ENCODE assay signal across 36 cellular contexts in genomic region chr5:137733011-137733410, GRCh38. TPM values are rescaled to one million over a fixed set of nuclear protein-coding genes. Genes with fewer than 3 reads are reported as not detected.
DNase-seq lines count a peak whose midpoint lies in the region; ATAC-seq, FAIRE-seq and TF ChIP-seq lines count a peak whose summit lies in the region.
"Had no signal": no experiment of that assay in that cellular context is flagged by ENCODE, and none has a peak within 500 bp of the region (broad histone marks: within the 10 kb centered on the region; RNA-seq: fewer than 3 reads in every experiment).

No MANE protein-coding gene starts in this region.

- H3K9me3 Mint-ChIP-seq in neural progenitor cell: peaks cover 5% of the 10 kb centered on the region
- H3K9me3 Mint-ChIP-seq: activated naive CD4-positive, alpha-beta T cell treated with anti-CD3 and anti-CD28 coated beads, Interleukin-2, amount 50 U/mL, for 72 hours; activated T-helper 17 cell treated with anti-CD3 and anti-CD28 coated beads, Interleukin-2, amount 50 U/mL, for 72 hours; CD8-positive, alpha-beta memory T cell; stimulated activated naive CD8-positive, alpha-beta T cell treated with anti-CD3 and anti-CD28 coated beads, Interleukin-15, Interleukin-2, amounts not matched to agents 100 ng/mL and 50 ng/mL, for 24 hours had no signal

- H3F3A ChIP-seq in neural progenitor cell (ENCODE audit: low read depth): peaks cover 21% of the 10 kb centered on the region

- SMC1A ChIA-PET in GM12878 (lab: Charles Lee; ENCODE audit: uncharacterized antibody, unreplicated experiment): interaction anchor here (1.0 to 4.2 kb wide), 6 partner anchors 9 to 73 kb away, joined by 3 to 25 read pairs (median 6); no protein-coding TSS in a partner anchor

- no peak overlapping the region for H3K27ac Mint-ChIP-seq in neural progenitor cell
- H3K27ac Mint-ChIP-seq: activated naive CD4-positive, alpha-beta T cell treated with anti-CD3 and anti-CD28 coated beads, Interleukin-2, amount 50 U/mL, for 72 hours; activated T-helper 17 cell treated with anti-CD3 and anti-CD28 coated beads, Interleukin-2, amount 50 U/mL, for 72 hours; B cell; stimulated activated naive CD8-positive, alpha-beta T cell treated with anti-CD3 and anti-CD28 coated beads, Interleukin-15, Interleukin-2, amounts not matched to agents 100 ng/mL and 50 ng/mL, for 24 hours had no signal

- in situ Hi-C loops in Caki2 (cut with HindIII; ENCODE audit: low pct_unique_long_range_greater_than_20kb, low sequenced_read_pairs) (no loop called here), GM12878 (cut with MboI) (no loop called here)

- H3K36me3 Mint-ChIP-seq in neural progenitor cell: no peaks in the 10 kb centered on the region

- H3K36me3 ChIP-seq in GM12878 (ENCODE audit: control insufficient read depth in 2 of 2, insufficient read depth in 2 of 2, low read length in 1 of 2) (no peaks in the 10 kb centered on the region), neural progenitor cell (no peaks in the 10 kb centered on the region), Peyer's patch (no peaks in the 10 kb centered on the region), testis (ENCODE audit: low read depth, missing control alignments) (no peaks in the 10 kb centered on the region)
- H3K36me3 ChIP-seq: heart right ventricle, right atrium auricular region, SJCRH30, thoracic aorta, vagina, WERI-Rb-1 had no signal

- FAIRE-seq in GM12878 (lab: Jason Lieb, UNC): no peak
- FAIRE-seq: colon, GM12891 had no signal

- H3K4me3 ChIP-seq in GM12878 (no peak overlapping the region), neural progenitor cell (no peak overlapping the region), Peyer's patch (no peak overlapping the region), testis (no peak overlapping the region)
- H3K4me3 ChIP-seq: SJCRH30, thoracic aorta, vagina had no signal

- no peak overlapping the region for H2AFZ ChIP-seq in GM12878 (ENCODE audit: control insufficient read depth, low read depth, low read length)
- no peak overlapping the region for H2AFZ ChIP-seq in neural progenitor cell (replicated peaks)

- H3K27me3 ChIP-seq in GM12878 (replicated peaks in 1 of 2; ENCODE audit: control insufficient read depth in 2 of 2, insufficient read depth in 2 of 2, low read length in 1 of 2): no peaks in the 10 kb centered on the region
- no peaks in the 10 kb centered on the region for H3K27me3 ChIP-seq in neural progenitor cell
- H3K27me3 ChIP-seq in Peyer's patch: no peaks in the 10 kb centered on the region
- no peaks in the 10 kb centered on the region for H3K27me3 ChIP-seq in testis
- H3K27me3 ChIP-seq: heart right ventricle, right atrium auricular region, vagina had no signal

- 83% methylated on average over 3 of the region's 3 CpGs for WGBS in GM12878 (ENCODE audit: insufficient coverage, insufficient replicate concordance, low lambda C conversion rate, missing lambda C conversion rate)
- WGBS in testis, 2 donors: 88 to 89% methylated on average over 3 of the region's 3 CpGs

- H3K4me1 ChIP-seq in GM12878 (ENCODE audit: control insufficient read depth, insufficient read depth, low read length) (peaks cover 15% of the 10 kb centered on the region), neural progenitor cell (peaks cover 24% of the 10 kb centered on the region), Peyer's patch (peaks cover 0 to 21% (median 2%) of the 10 kb centered on the region in 4 donors), testis (peaks cover 15% of the 10 kb centered on the region)
- H3K4me1 ChIP-seq: SJCRH30 had no signal

- TF ChIP-seq RAD21 in GM12878 (IDR thresholded peaks at IDR 0.05; ENCODE audit: insufficient read depth, low read depth, low read length): no peak

- TF ChIP-seq EP300 in GM12878 (IDR thresholded peaks at IDR 0.05; ENCODE audit: borderline replicate concordance in 1 of 2, control insufficient read depth in 1 of 2, low read depth in 2 of 2, low read length in 2 of 2): no peak

- intact Hi-C loops in GM12878 (cut with micrococcal nuclease; ENCODE audit: unreplicated experiment) (no loop called here), testis (cut with DNase I; ENCODE audit: low total_unique reads) (loop anchor here (10.0 kb wide), 1 partner anchor 98 kb away; no protein-coding TSS in a partner anchor)

- H3K4me2 ChIP-seq in GM12878 (ENCODE audit: control insufficient read depth, insufficient read depth) (peak overlapping the region; percentile 88), neural progenitor cell (no peak overlapping the region)

- H3K4me1 Mint-ChIP-seq in neural progenitor cell: no peaks in the 10 kb centered on the region
- H3K4me1 Mint-ChIP-seq: B cell had no signal

- H4K20me1 ChIP-seq in GM12878 (ENCODE audit: control insufficient read depth, insufficient read depth): no peaks in the 10 kb centered on the region
- no peaks in the 10 kb centered on the region for H4K20me1 ChIP-seq in neural progenitor cell (ENCODE audit: low read depth)

- H3K27ac ChIP-seq in GM12878 (ENCODE audit: control insufficient read depth, insufficient read depth) (no peak overlapping the region), neural progenitor cell (no peak overlapping the region), Peyer's patch (no peak overlapping the region), testis (no peak overlapping the region)
- H3K27ac ChIP-seq: HL-60, SJCRH30, thoracic aorta, WERI-Rb-1 had no signal

- CTCF ChIA-PET in GM12878 (lab: Yijun Ruan, JAX): interaction anchor here (1.5 to 18.4 kb wide), 5 partner anchors 9 to 103 kb away, joined by 4 to 619 read pairs (median 13); no protein-coding TSS in a partner anchor

- POLR2A ChIA-PET in GM12878 (lab: Charles Lee): interaction anchor here (1.1 kb wide), 1 partner anchor 9 kb away, joined by 7 read pairs; no protein-coding TSS in a partner anchor

- no peak overlapping the region for H3K4me3 Mint-ChIP-seq in neural progenitor cell
- H3K4me3 Mint-ChIP-seq: activated T-helper 17 cell treated with anti-CD3 and anti-CD28 coated beads, Interleukin-2, amount 50 U/mL, for 72 hours; B cell; stimulated activated naive CD8-positive, alpha-beta T cell treated with anti-CD3 and anti-CD28 coated beads, Interleukin-15, Interleukin-2, amounts not matched to agents 100 ng/mL and 50 ng/mL, for 24 hours had no signal

- H3K9me3 ChIP-seq in GM12878 (replicated peaks; ENCODE audit: control insufficient read depth, insufficient read depth, low read length) (no peaks in the 10 kb centered on the region), neural progenitor cell (ENCODE audit: low read depth) (no peaks in the 10 kb centered on the region), Peyer's patch (no peaks in the 10 kb centered on the region), testis (no peaks in the 10 kb centered on the region)
- H3K9me3 ChIP-seq: right atrium auricular region, thoracic aorta, vagina had no signal

- TF ChIP-seq CTCF in GM12878 (IDR thresholded peaks at IDR 0.05 in 2 of 3, conservative IDR thresholded peaks at IDR 0.05 in 1 of 3; ENCODE audit: control insufficient read depth in 2 of 3, extremely low read depth in 1 of 3, insufficient read depth in 1 of 3, low read depth in 3 of 3, low read length in 3 of 3) (no peak), neural progenitor cell (IDR thresholded peaks at IDR 0.05) (no peak), Peyer's patch (IDR thresholded peaks at IDR 0.05) (no peak), testis (IDR thresholded peaks at IDR 0.05) (no peak)

- ATAC-seq in GM12878: no peak
- ATAC-seq: activated naive CD4-positive, alpha-beta T cell treated with anti-CD3 and anti-CD28 coated beads, Interleukin-2, amount 50 U/mL, for 72 hours; activated T-helper 17 cell treated with anti-CD3 and anti-CD28 coated beads, Interleukin-2, amount 50 U/mL, for 72 hours; heart right ventricle; left colon had no signal

- no peaks in the 10 kb centered on the region for H3K27me3 Mint-ChIP-seq in neural progenitor cell (ENCODE audit: insufficient read depth, low read depth)
- H3K27me3 Mint-ChIP-seq: activated T-helper 17 cell treated with anti-CD3 and anti-CD28 coated beads, Interleukin-2, amount 50 U/mL, for 72 hours; CD8-positive, alpha-beta memory T cell; stimulated activated naive CD8-positive, alpha-beta T cell treated with anti-CD3 and anti-CD28 coated beads, Interleukin-15, Interleukin-2, amounts not matched to agents 100 ng/mL and 50 ng/mL, for 24 hours had no signal

- RAD21 ChIA-PET in GM12878 (lab: Charles Lee; ENCODE audit: unreplicated experiment): interaction anchor here (1.3 to 1.6 kb wide), 2 partner anchors 9 to 103 kb away, joined by 3 to 6 read pairs; no protein-coding TSS in a partner anchor

- TF ChIP-seq POLR2A in GM12878 (IDR thresholded peaks at IDR 0.05; ENCODE audit: low read depth, low read length) (no peak), Peyer's patch (IDR thresholded peaks at IDR 0.05) (no peak), testis (IDR thresholded peaks at IDR 0.05) (no peak)

- DNase-seq in Caki2 (ENCODE audit: low read depth) (peak; percentile 12), GM12878 (ENCODE audit: low read depth, low spot score) (no peak), iris pigment epithelial cell (ENCODE audit: low read depth) (peak; percentile 7), neural progenitor cell (ENCODE audit: low spot score) (peak; percentile 20), Peyer's patch (no peak), testis (no peak), T-helper 1 cell (no peak), EL (no peak)
- DNase-seq: activated CD4-positive, alpha-beta T cell treated with anti-CD3 and anti-CD28 coated beads for 48 hours; anterior cingulate cortex; CD8-positive, alpha-beta memory T cell; DMS153; effector CD4-positive, alpha-beta T cell; foreskin fibroblast; HCEC 1CT; heart right ventricle; left colon; NCI-H1436; NCI-H446; NCI-H774; RPMI8226; SJCRH30; stimulated activated CD4-positive, alpha-beta T cell treated with anti-CD3 and anti-CD28 coated beads, Interleukin-2, amount 100 ng/mL, for 24 hours; SW 1271; T-helper 9 cell; WERI-Rb-1 had no signal

- BruUV-seq in GM12878 (replicated peaks; lab: Mats Ljungman, UMichigan): no TSS peak

- H3K9ac ChIP-seq in GM12878 (ENCODE audit: control insufficient read depth, insufficient read depth, low read length) (no peak overlapping the region), neural progenitor cell (no peak overlapping the region)

- peaks cover 8% of the 10 kb centered on the region for H3K79me2 ChIP-seq in GM12878 (ENCODE audit: control insufficient read depth, insufficient read depth, low read length)
- H3K79me2 ChIP-seq in neural progenitor cell (ENCODE audit: low read depth): peaks cover 57% of the 10 kb centered on the region

RNA-seq across cellular contexts. Expression of gene KLHL3, which starts 2.9 kb away (rescaled TPM):
- total RNA-seq in Caki2 (2014; rRNA removed; shearing (Covaris generic); ENCODE audit: low replicate concordance): not detected in 2 replicates
- 49.4 and 54.9 TPM in 2 replicates for total RNA-seq in GM12878 (2013; cell fraction: nucleolus; rRNA removed)
- total RNA-seq in GM12878 (2014; rRNA removed) (5.3 and 6.3 TPM in 2 replicates), GM12878 (2014; rRNA removed; fragmentation: Illumina TruSeq; extraction: Trizol) (5.8 and 7.0 TPM in 2 replicates), GM12878 (2021) (11.7 and 14.2 TPM in 2 replicates), neural progenitor cell (ENCODE audit: low replicate concordance) (17.2 and 26.8 TPM in 2 replicates), Peyer's patch (1 to 10 TPM; 5.0 to 9.5 (median 6.3) TPM), testis (10 to 100 TPM; 26.2 to 35.0 TPM)
- 6.9 TPM for polyA plus RNA-seq in GM12878 (2011; ENCODE audit: low read depth)
- polyA plus RNA-seq in GM12878 (2011; rRNA removed) (9.9 and 10.6 TPM in 2 replicates), GM12878 (2014; fragmentation: Illumina TruSeq; extraction: Trizol) (6.8 and 6.9 TPM in 2 replicates), GM12878 (2014; fragmentation: Nextera tagmentation; extraction: Ambion mirVana) (1 to 10 TPM; 1.7 to 2.3 TPM), GM12878 (2014; rRNA removed) (7.1 and 10.1 TPM in 2 replicates), GM12878 (2016; fragmentation: Nextera tagmentation; extraction: Ambion mirVana) (1 to 10 TPM; 4.9 to 5.4 TPM), testis (ENCODE audit: insufficient read depth, low read depth, low replicate concordance) (13.7 TPM)
- 6.1 and 7.2 TPM in 2 replicates for polyA plus RNA-seq in GM12878 (2011; cell fraction: cytosol; rRNA removed)
- 20.7 and 23.2 TPM in 2 replicates for polyA plus RNA-seq in GM12878 (2011; cell fraction: nucleus; rRNA removed)
- 6.8 and 7.9 TPM in 2 replicates for polyA plus RNA-seq in GM12878 (2012)
- 31.1 and 41.2 TPM in 2 replicates for polyA minus RNA-seq in GM12878 (2011; rRNA and poly(A)+ RNA removed)
- 5.2 and 6.0 TPM in 2 replicates for polyA minus RNA-seq in GM12878 (2011; cell fraction: cytosol; rRNA and poly(A)+ RNA removed)
- 17.9 and 24.6 TPM in 2 replicates for polyA minus RNA-seq in GM12878 (2011; cell fraction: nucleus; rRNA and poly(A)+ RNA removed)
- total RNA-seq: SJCRH30 had no signal

RNA-seq across cellular contexts. Expression of gene HNRNPA0, which starts 21.2 kb away (rescaled TPM):
- total RNA-seq in Caki2 (2014; rRNA removed; shearing (Covaris generic); ENCODE audit: low replicate concordance): 50.5 and 51.7 TPM in 2 replicates
- total RNA-seq in GM12878 (2013; cell fraction: nucleolus; rRNA removed): 20.8 and 23.0 TPM in 2 replicates
- total RNA-seq in GM12878 (2014; rRNA removed) (7.9 and 10.7 TPM in 2 replicates), GM12878 (2014; rRNA removed; fragmentation: Illumina TruSeq; extraction: Trizol) (12.9 and 14.3 TPM in 2 replicates), GM12878 (2021) (44.4 and 45.0 TPM in 2 replicates), neural progenitor cell (ENCODE audit: low replicate concordance) (49.8 and 71.4 TPM in 2 replicates), Peyer's patch (10 to 100 TPM in 1 of 4 donors, 1 to 10 TPM in 3; 5.8 to 13.2 (median 7.3) TPM), testis (10 to 100 TPM; 22.7 to 22.8 TPM)
- 7.0 TPM for polyA plus RNA-seq in GM12878 (2011; ENCODE audit: low read depth)
- polyA plus RNA-seq in GM12878 (2011; rRNA removed) (15.5 and 18.4 TPM in 2 replicates), GM12878 (2014; fragmentation: Illumina TruSeq; extraction: Trizol) (23.4 and 26.1 TPM in 2 replicates), GM12878 (2014; fragmentation: Nextera tagmentation; extraction: Ambion mirVana) (1 to 10 TPM; 7.3 to 8.2 TPM), GM12878 (2014; rRNA removed) (37.8 and 48.1 TPM in 2 replicates), GM12878 (2016; fragmentation: Nextera tagmentation; extraction: Ambion mirVana) (1 to 10 TPM; 6.3 to 9.4 TPM), testis (ENCODE audit: insufficient read depth, low read depth, low replicate concordance) (34.0 TPM)
- 13.6 and 23.7 TPM in 2 replicates for polyA plus RNA-seq in GM12878 (2011; cell fraction: cytosol; rRNA removed)
- 6.8 and 13.6 TPM in 2 replicates for polyA plus RNA-seq in GM12878 (2011; cell fraction: nucleus; rRNA removed)
- 23.4 and 29.1 TPM in 2 replicates for polyA plus RNA-seq in GM12878 (2012)
- 7.8 and 11.1 TPM in 2 replicates for polyA minus RNA-seq in GM12878 (2011; rRNA and poly(A)+ RNA removed)
- polyA minus RNA-seq in GM12878 (2011; cell fraction: cytosol; rRNA and poly(A)+ RNA removed): 7.7 and 8.0 TPM in 2 replicates
- 7.1 and 12.8 TPM in 2 replicates for polyA minus RNA-seq in GM12878 (2011; cell fraction: nucleus; rRNA and poly(A)+ RNA removed)

Comparison
In these comparisons a context has a peak if more than half of its experiments do, and no peak if none do; other contexts are left out.
1. DNase-seq: peak in Caki2 (single experiment), iris pigment epithelial cell (single experiment) and neural progenitor cell (single experiment); none in GM12878 (single experiment), Peyer's patch (0 of 3), testis (single experiment), T-helper 1 cell (0 of 5) and EL (single experiment).